In the genomic region with DNA sequence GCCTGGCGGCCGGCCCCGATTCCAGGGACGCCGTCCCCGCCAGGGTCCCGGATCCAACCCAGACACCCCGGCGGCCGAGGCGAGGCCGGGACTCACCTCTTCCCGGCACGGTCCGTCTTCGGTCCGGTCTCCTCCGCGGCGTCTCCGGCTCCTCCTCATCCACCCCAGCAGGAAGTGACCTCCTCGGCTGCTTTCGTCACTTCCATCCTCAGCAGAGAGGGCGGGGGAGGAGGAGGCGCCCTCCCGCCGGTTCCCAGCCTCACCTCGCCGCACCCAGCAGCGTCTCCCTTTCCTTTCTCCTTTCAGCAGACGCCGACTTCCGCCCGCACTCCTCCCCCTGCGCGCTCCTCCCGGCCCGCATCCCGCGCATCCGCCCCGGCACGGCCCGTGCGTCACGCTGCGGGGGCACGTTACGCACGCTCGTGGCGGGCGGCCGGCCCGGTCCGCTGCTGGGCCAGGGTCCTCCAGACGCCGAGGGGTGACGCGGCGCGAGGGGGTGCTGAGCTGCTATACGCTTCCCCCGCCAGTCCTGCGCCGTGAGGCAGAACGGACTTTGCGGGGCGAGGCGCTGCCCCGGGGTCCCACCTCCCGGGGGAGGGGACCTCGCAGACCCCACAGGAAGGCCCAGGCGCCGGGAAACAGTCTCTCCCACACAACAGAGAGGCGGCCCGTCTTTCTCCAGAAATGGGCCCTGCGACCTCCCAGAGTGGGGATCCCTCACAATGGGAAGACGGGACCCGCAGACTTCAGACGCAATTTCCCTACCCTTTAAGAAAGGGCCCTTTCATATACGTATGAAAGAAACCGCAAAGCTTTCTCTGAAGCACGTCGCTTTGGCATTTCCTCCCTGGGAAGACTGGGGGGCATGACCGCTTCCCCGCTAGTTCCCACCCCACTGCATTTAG, we compare ENCODE assay signal across 8 cellular contexts. TPM values are rescaled to one million over a fixed set of nuclear protein-coding genes. Genes with fewer than 3 reads are reported as not detected.
A peak's percentile ranks its signal among the peaks of the same experiment; 100 is the strongest.
DNase-seq lines count a peak whose midpoint lies in the region; ATAC-seq, FAIRE-seq and TF ChIP-seq lines count a peak whose summit lies in the region.

A gene (minus strand): TSS at position 176 of the 905 bp plus-strand sequence. CDS start 2,043 bp downstream, outside the sequence.

- H3K4me3 ChIP-seq in A549 (peak within 1 kb of the TSS; percentile 96), WI38 (ENCODE audit: low read depth, low read length) (peak within 1 kb of the TSS; percentile 96), mammary epithelial cell (replicated peaks in 1 of 3; ENCODE audit: insufficient read depth in 1 of 3, low read depth in 2 of 3, low read length in 3 of 3) (peak within 1 kb of the TSS; percentile 91 to 96 (median 93))

- H3K27me3 Mint-ChIP-seq in immature natural killer cell (ENCODE audit: low read depth in 3 of 3): peaks cover 2 to 17% (median 12%) of the 10 kb centered on the region in 3 donors

- intact Hi-C loops in mammary epithelial cell (cut with micrococcal nuclease): loop anchor here (1.0 to 10.0 kb wide), 2 partner anchors 18 to 244 kb away; a partner anchor contains a TSS

- CTCF ChIA-PET in A549 (lab: Yijun Ruan, JAX) (interaction anchor here (1.0 to 6.3 kb wide), 7 partner anchors 13 to 975 kb away, joined by 3 to 51 read pairs (median 5); no protein-coding TSS in a partner anchor), mammary epithelial cell (lab: Charles Lee; ENCODE audit: low non-redundant PET) (no interaction called here)

- H3K36me3 Mint-ChIP-seq in immature natural killer cell: peaks cover 7 to 17% (median 15%) of the 10 kb centered on the region in 3 donors

- peak within 1 kb of the TSS; percentile 89 to 97 (median 95) for H3K4me3 Mint-ChIP-seq in immature natural killer cell

- no peak for TF ChIP-seq RAD21 in A549 (conservative IDR thresholded peaks at IDR 0.05 in 1 of 2, IDR thresholded peaks at IDR 0.05 in 1 of 2)

- TF ChIP-seq CTCF in A549 (IDR thresholded peaks at IDR 0.05): no peak
- TF ChIP-seq CTCF in WI38 (IDR thresholded peaks at IDR 0.05; ENCODE audit: low read depth, low read length): no peak
- TF ChIP-seq CTCF in mammary epithelial cell (conservative IDR thresholded peaks at IDR 0.05 in 1 of 2, IDR thresholded peaks at IDR 0.05 in 1 of 2; ENCODE audit: extremely low read depth in 1 of 2, insufficient read depth in 1 of 2, low read depth in 1 of 2, low read length in 2 of 2): no peak

- dilution Hi-C loops in mammary epithelial cell (cut with HindIII; ENCODE audit: low sequenced_read_pairs): loop anchor here (5.0 kb wide), 1 partner anchor 106 kb away; no protein-coding TSS in a partner anchor

- 24% methylated on average over 21 of the region's 87 CpGs for WGBS in A549 (ENCODE audit: missing lambda C conversion rate)
- 1% methylated on average over 16 of the region's 87 CpGs for WGBS in mammary epithelial cell (ENCODE audit: low coverage, missing lambda C conversion rate)

- H3K27ac Mint-ChIP-seq in immature natural killer cell: peak within 1 kb of the TSS; percentile 97 to 99 (median 98)

- H3K9me3 Mint-ChIP-seq in immature natural killer cell: no peaks in the 10 kb centered on the region

- H3K27ac ChIP-seq in A549: peak within 1 kb of the TSS; percentile 91 to 98
- peak within 1 kb of the TSS; percentile 81 for H3K27ac ChIP-seq in mammary epithelial cell (ENCODE audit: insufficient read depth, low read depth, low read length)

- H3K36me3 ChIP-seq in mammary epithelial cell (ENCODE audit: insufficient read depth, low read length): peaks cover 16% of the 10 kb centered on the region

- no peaks in the 10 kb centered on the region for H4K20me1 ChIP-seq in mammary epithelial cell (ENCODE audit: insufficient read depth, low read length)

- peak within 1 kb of the TSS; percentile 90 for H2AFZ ChIP-seq in mammary epithelial cell (ENCODE audit: low read depth, low read length)

- peak within 1 kb of the TSS; percentile 98 for H3K9ac ChIP-seq in mammary epithelial cell (ENCODE audit: insufficient read depth, low read length)

- H3K79me2 ChIP-seq in mammary epithelial cell (ENCODE audit: insufficient read depth, low read length): peaks cover 46% of the 10 kb centered on the region

- peaks cover 53 to 57% of the 10 kb centered on the region in 2 donors for H3K4me1 Mint-ChIP-seq in immature natural killer cell

- ATAC-seq in A549 (peak; percentile 96 to 98), GM18861 (IDR thresholded peaks at IDR 0.05; ENCODE audit: unreplicated experiment) (peak; percentile 63), HG03095 (IDR thresholded peaks at IDR 0.05; ENCODE audit: unreplicated experiment) (peak; percentile 74)

- H3K9me3 ChIP-seq in A549 (no peaks in the 10 kb centered on the region), mammary epithelial cell (replicated peaks; ENCODE audit: insufficient read depth, low read length) (no peaks in the 10 kb centered on the region)

- TF ChIP-seq EP300 in A549 (IDR thresholded peaks at IDR 0.05): no peak

- H3K4me1 ChIP-seq in A549 (peaks cover 14% of the 10 kb centered on the region), mammary epithelial cell (ENCODE audit: insufficient read depth, low read length) (peaks cover 40% of the 10 kb centered on the region)

- TF ChIP-seq POLR2A in A549 (IDR thresholded peaks at IDR 0.05; ENCODE audit: low read length): peak; percentile 68

- peak; percentile 90 to 92 for DNase-seq in A549 (ENCODE audit: low read depth in 1 of 2, low spot score in 1 of 2)
- peak; percentile 95 for DNase-seq in NCI-H2196 (lab: John Stamatoyannopoulos, UW; ENCODE audit: unreplicated experiment)
- peak; percentile 95 for DNase-seq in mammary epithelial cell
- DNase-seq in immature natural killer cell: peak; percentile 85 to 89 (median 85)
- peak; percentile 79 for DNase-seq in smooth muscle cell of the brain vasculature (ENCODE audit: low read depth, low spot score)

- no peaks in the 10 kb centered on the region for H3K27me3 ChIP-seq in mammary epithelial cell (ENCODE audit: insufficient read depth, low read length)

- no peak for FAIRE-seq in A549 (lab: Jason Lieb, UNC)

- peak within 1 kb of the TSS; percentile 88 for H3K4me2 ChIP-seq in A549
- H3K4me2 ChIP-seq in mammary epithelial cell (ENCODE audit: insufficient read depth, low read depth, low read length): peak within 1 kb of the TSS; percentile 93

- in situ Hi-C loops in mammary epithelial cell (cut with MboI; ENCODE audit: low sequenced_read_pairs in 2 of 2): no loop called here

- TSS peak; percentile 72 for BruUV-seq in mammary epithelial cell (replicated peaks; lab: Mats Ljungman, UMichigan)

- POLR2A ChIA-PET in A549 (lab: Yijun Ruan, JAX): interaction anchor here (0.8 to 1.7 kb wide), 4 partner anchors 10 to 48 kb away, joined by 3 to 7 read pairs (median 3); no protein-coding TSS in a partner anchor

TF ChIP-seq in A549, 52 proteins besides CTCF, POLR2A, EP300 and RAD21 (continues in another document):
- TF ChIP-seq HOXB13 (CRISPR knock-in tag; IDR thresholded peaks at IDR 0.05; ENCODE audit: low read depth) (peak; percentile 75), EHF (CRISPR knock-in tag; IDR thresholded peaks at IDR 0.05) (peak; percentile 57; the same call in 1 of the 2 replicates), NR3C1 (IDR thresholded peaks at IDR 0.05) (no peak), HOXB5 (CRISPR knock-in tag; IDR thresholded peaks at IDR 0.05) (peak; percentile 52; the same call in 1 of the 2 replicates), CHD2 (IDR thresholded peaks at IDR 0.05; ENCODE audit: low read length, partially characterized antibody) (no peak), SMC3 (IDR thresholded peaks at IDR 0.05) (no peak), NPAS2 (CRISPR knock-in tag; IDR thresholded peaks at IDR 0.05; ENCODE audit: borderline replicate concordance) (no peak), KDM1A (IDR thresholded peaks at IDR 0.05; ENCODE audit: low read depth) (no peak), ZSCAN20 (CRISPR knock-in tag; IDR thresholded peaks at IDR 0.05) (no peak), MAZ (IDR thresholded peaks at IDR 0.05; ENCODE audit: borderline replicate concordance, low read depth, low read length) (0 out of 2 replicates have a peak, but pooled peaks have one; percentile 66), JUN (IDR thresholded peaks at IDR 0.05) (peak; percentile 40 to 93; a peak in 4 of 5 replicates)
- TF ChIP-seq, protein P1, sequence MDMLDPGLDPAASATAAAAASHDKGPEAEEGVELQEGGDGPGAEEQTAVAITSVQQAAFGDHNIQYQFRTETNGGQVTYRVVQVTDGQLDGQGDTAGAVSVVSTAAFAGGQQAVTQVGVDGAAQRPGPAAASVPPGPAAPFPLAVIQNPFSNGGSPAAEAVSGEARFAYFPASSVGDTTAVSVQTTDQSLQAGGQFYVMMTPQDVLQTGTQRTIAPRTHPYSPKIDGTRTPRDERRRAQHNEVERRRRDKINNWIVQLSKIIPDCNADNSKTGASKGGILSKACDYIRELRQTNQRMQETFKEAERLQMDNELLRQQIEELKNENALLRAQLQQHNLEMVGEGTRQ (IDR thresholded peaks at IDR 0.05): no peak
- TF ChIP-seq, protein P2, sequence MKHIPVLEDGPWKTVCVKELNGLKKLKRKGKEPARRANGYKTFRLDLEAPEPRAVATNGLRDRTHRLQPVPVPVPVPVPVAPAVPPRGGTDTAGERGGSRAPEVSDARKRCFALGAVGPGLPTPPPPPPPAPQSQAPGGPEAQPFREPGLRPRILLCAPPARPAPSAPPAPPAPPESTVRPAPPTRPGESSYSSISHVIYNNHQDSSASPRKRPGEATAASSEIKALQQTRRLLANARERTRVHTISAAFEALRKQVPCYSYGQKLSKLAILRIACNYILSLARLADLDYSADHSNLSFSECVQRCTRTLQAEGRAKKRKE (CRISPR knock-in tag; IDR thresholded peaks at IDR 0.05; ENCODE audit: low read depth): peak; percentile 81; the same call in 1 of the 2 replicates
- TF ChIP-seq, protein P3, sequence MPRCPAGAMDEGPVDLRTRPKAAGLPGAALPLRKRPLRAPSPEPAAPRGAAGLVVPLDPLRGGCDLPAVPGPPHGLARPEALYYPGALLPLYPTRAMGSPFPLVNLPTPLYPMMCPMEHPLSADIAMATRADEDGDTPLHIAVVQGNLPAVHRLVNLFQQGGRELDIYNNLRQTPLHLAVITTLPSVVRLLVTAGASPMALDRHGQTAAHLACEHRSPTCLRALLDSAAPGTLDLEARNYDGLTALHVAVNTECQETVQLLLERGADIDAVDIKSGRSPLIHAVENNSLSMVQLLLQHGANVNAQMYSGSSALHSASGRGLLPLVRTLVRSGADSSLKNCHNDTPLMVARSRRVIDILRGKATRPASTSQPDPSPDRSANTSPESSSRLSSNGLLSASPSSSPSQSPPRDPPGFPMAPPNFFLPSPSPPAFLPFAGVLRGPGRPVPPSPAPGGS (IDR thresholded peaks at IDR 0.05): peak; percentile 87

RNA-seq across cellular contexts. Expression of the gene that starts here (rescaled TPM):
- polyA plus RNA-seq in A549 (2011; rRNA removed) (12.3 and 14.5 TPM in 2 replicates), A549 (2017; fragmentation: RNase III; extraction: RNeasy Plus Mini Kit Qiagen cat#74134 plus additional on column Dnase treatment) (10.2 to 11.1 TPM (median 11.1 TPM) in 3 replicates), mammary epithelial cell (11.4 TPM), immature natural killer cell (10 to 100 TPM in 2 of 3 donors, 1 to 10 TPM in 1; 6.6 to 22.0 (median 20.5) TPM)
- 3.5 and 3.9 TPM in 2 replicates for polyA plus RNA-seq in A549 (2012; cell fraction: cytosol; rRNA removed)
- polyA plus RNA-seq in A549 (2012; cell fraction: nucleus; rRNA removed): 3.6 and 5.2 TPM in 2 replicates
- polyA minus RNA-seq in A549 (2011; rRNA and poly(A)+ RNA removed): 27.8 and 30.7 TPM in 2 replicates
- 10 to 100 TPM; 20.5 to 34.1 TPM for total RNA-seq in mammary epithelial cell
- 27.6 TPM for polyA minus RNA-seq in mammary epithelial cell

Comparison
In these comparisons a context has a peak if more than half of its experiments do, and no peak if none do; other contexts are left out.
1. Peak in every context shown above with its lines: DNase-seq, ATAC-seq, H3K4me3 ChIP-seq and H3K27ac ChIP-seq.